In genomic region chr1:54545916-54546635, GRCh38 we compare ENCODE assay signal across 26 cellular contexts. TPM values are rescaled to one million over a fixed set of nuclear protein-coding genes. Genes with fewer than 3 reads are reported as not detected.
DNase-seq lines count a peak whose midpoint lies in the region; ATAC-seq, FAIRE-seq and TF ChIP-seq lines count a peak whose summit lies in the region.
"Had no signal": no experiment of that assay in that cellular context is flagged by ENCODE, and none has a peak within 500 bp of the region (broad histone marks: within the 10 kb centered on the region; RNA-seq: fewer than 3 reads in every experiment).

No MANE protein-coding gene starts in this region.

- H3K23me2 ChIP-seq in H1 (ENCODE audit: low read depth, low read length) = peaks cover 12% of the 10 kb centered on the region; the same call in 1 of the 2 replicates

- no peak overlapping the region for H3K4me3 Mint-ChIP-seq in progenitor cell of endocrine pancreas (ENCODE audit: low read depth)
- no peak overlapping the region for H3K4me3 Mint-ChIP-seq in activated CD4-positive, alpha-beta T cell treated with anti-CD3 and anti-CD28 coated beads, Interleukin-2, amount 10 ng/mL, durations not matched to agents 24 days and 14 days
- no peak overlapping the region for H3K4me3 Mint-ChIP-seq in natural killer cell treated with Interleukin-12 subunit alpha and Interleukin-12 subunit beta and Interleukin-15 and Interleukin-18, amount 100 ng/mL, for 72 hours
- H3K4me3 Mint-ChIP-seq: activated CD8-positive, alpha-beta T cell treated with anti-CD3 and anti-CD28 coated beads, Interleukin-2, amount 10 ng/mL, durations not matched to agents 7 days and 5 days; T-cell had no signal

- H2AFZ ChIP-seq in H1 (ENCODE audit: low read length) = no peak overlapping the region

- H3K4me1 ChIP-seq in H1 (replicated peaks in 1 of 4; ENCODE audit: control insufficient read depth in 3 of 4, insufficient read depth in 4 of 4, low read length in 3 of 4) = peaks cover 4 to 19% (median 11%) of the 10 kb centered on the region in 4 experiments

- no peak overlapping the region for H4K91ac ChIP-seq in H1 (replicated peaks; ENCODE audit: insufficient read length, low read length)

- in situ Hi-C loops in GM13976 (cut with MboI; ENCODE audit: low sequenced_read_pairs, unreplicated experiment) = no loop called here

- H3K4me3 ChIP-seq in H1 (ENCODE audit: extremely low read depth in 1 of 4, insufficient read depth in 2 of 4, low read depth in 3 of 4, low read length in 4 of 4) = no peak overlapping the region
- H3K4me3 ChIP-seq: Peyer's patch, right lobe of liver, SJSA1, stomach, tibial nerve had no signal

- no peak for TF ChIP-seq POLR2A in H1 (IDR thresholded peaks at IDR 0.05; ENCODE audit: control extremely low read depth in 1 of 2, low read depth in 2 of 2, low read length in 2 of 2)

- H3K79me1 ChIP-seq in H1 (ENCODE audit: low read depth, low read length) = peaks cover 2% of the 10 kb centered on the region; the same call in 1 of the 2 replicates

- no peaks in the 10 kb centered on the region for H3K79me2 ChIP-seq in H1 (ENCODE audit: control insufficient read depth in 1 of 2, insufficient read depth in 2 of 2, low read length in 2 of 2)

- POLR2A ChIA-PET in HEK293T (lab: Yijun Ruan, JAX) = interaction anchor here (1.2 kb wide), 1 partner anchor 15 kb away, joined by 3 read pairs; no protein-coding TSS in a partner anchor
- POLR2A ChIA-PET in H1 (lab: Charles Lee; ENCODE audit: partially characterized antibody) = interaction anchor here (0.6 kb wide), 1 partner anchor 12 kb away, joined by 3 read pairs; no protein-coding TSS in a partner anchor

- TF ChIP-seq RAD21 in H1 (IDR thresholded peaks at IDR 0.05 in 1 of 2, conservative IDR thresholded peaks at IDR 0.05 in 1 of 2; ENCODE audit: low read depth in 2 of 2, low read length in 2 of 2) = no peak

- H3K27me3 Mint-ChIP-seq in progenitor cell of endocrine pancreas = peaks cover 41% of the 10 kb centered on the region
- peaks cover 7% of the 10 kb centered on the region for H3K27me3 Mint-ChIP-seq in activated CD4-positive, alpha-beta T cell treated with anti-CD3 and anti-CD28 coated beads, Interleukin-2, amount 10 ng/mL, durations not matched to agents 24 days and 14 days
- no peaks in the 10 kb centered on the region for H3K27me3 Mint-ChIP-seq in natural killer cell treated with Interleukin-12 subunit alpha and Interleukin-12 subunit beta and Interleukin-15 and Interleukin-18, amount 100 ng/mL, for 72 hours

- H2BK12ac ChIP-seq in H1 (ENCODE audit: low read depth, low read length) = 0 out of 2 replicates have a peak overlapping the region, but pooled peaks have one; percentile 60

- no peak overlapping the region for H3K4me2 ChIP-seq in H1 (ENCODE audit: insufficient read depth in 1 of 2, low read depth in 2 of 2, low read length in 2 of 2)

- WGBS in H1 (ENCODE audit: extremely low coverage in 1 of 2, insufficient coverage in 1 of 2, insufficient read length in 1 of 2, insufficient replicate concordance in 2 of 2, low coverage in 1 of 2, low lambda C conversion rate in 2 of 2, missing lambda C conversion rate in 1 of 2), 2 experiments = 87% methylated on average over 11 of the region's 11 CpGs; no CpG with 5 or more reads in 1 of the 2 experiments

- H3K4ac ChIP-seq in H1 (replicated peaks; ENCODE audit: insufficient read length, low read depth, low read length) = no peak overlapping the region

- H4K8ac ChIP-seq in H1 (ENCODE audit: extremely low read depth, insufficient read depth, low read length) = no peak overlapping the region

- no peaks in the 10 kb centered on the region for H3K36me3 Mint-ChIP-seq in progenitor cell of endocrine pancreas (ENCODE audit: insufficient read depth)
- H3K36me3 Mint-ChIP-seq in activated CD4-positive, alpha-beta T cell treated with anti-CD3 and anti-CD28 coated beads, Interleukin-2, amount 10 ng/mL, durations not matched to agents 24 days and 14 days (ENCODE audit: low read depth) = no peaks in the 10 kb centered on the region
- no peaks in the 10 kb centered on the region for H3K36me3 Mint-ChIP-seq in natural killer cell treated with Interleukin-12 subunit alpha and Interleukin-12 subunit beta and Interleukin-15 and Interleukin-18, amount 100 ng/mL, for 72 hours
- H3K36me3 Mint-ChIP-seq: T-cell had no signal

- no peak overlapping the region for H2BK20ac ChIP-seq in H1 (ENCODE audit: low read length)

- intact Hi-C loops in activated CD4-positive, alpha-beta T cell treated with anti-CD3 and anti-CD28 coated beads, Interleukin-2, amount 10 ng/mL, durations not matched to agents 24 days and 14 days (cut with micrococcal nuclease) = no loop called here

- no peak for TF ChIP-seq EP300 in H1 (IDR thresholded peaks at IDR 0.05; ENCODE audit: borderline replicate concordance in 1 of 2, low read depth in 2 of 2, low read length in 2 of 2)

- no peak overlapping the region for H3K14ac ChIP-seq in H1 (ENCODE audit: insufficient read length)

- no peak overlapping the region for H2BK5ac ChIP-seq in H1 (ENCODE audit: low read depth, low read length)

- H3K18ac ChIP-seq in H1 (ENCODE audit: extremely low read depth, low read length) = no peak overlapping the region

- H3K27ac Mint-ChIP-seq in progenitor cell of endocrine pancreas = peak overlapping the region; percentile 45
- no peak overlapping the region for H3K27ac Mint-ChIP-seq in activated CD4-positive, alpha-beta T cell treated with anti-CD3 and anti-CD28 coated beads, Interleukin-2, amount 10 ng/mL, durations not matched to agents 24 days and 14 days
- no peak overlapping the region for H3K27ac Mint-ChIP-seq in natural killer cell treated with Interleukin-12 subunit alpha and Interleukin-12 subunit beta and Interleukin-15 and Interleukin-18, amount 100 ng/mL, for 72 hours
- H3K27ac Mint-ChIP-seq: activated CD8-positive, alpha-beta T cell treated with anti-CD3 and anti-CD28 coated beads, Interleukin-2, amount 10 ng/mL, durations not matched to agents 7 days and 5 days; T-cell had no signal

- no peaks in the 10 kb centered on the region for H3K36me3 ChIP-seq in H1 (ENCODE audit: control insufficient read depth in 2 of 4, insufficient read depth in 4 of 4, low read length in 3 of 4)
- H3K36me3 ChIP-seq: Peyer's patch, right lobe of liver, SJSA1, stomach, tibial nerve had no signal

- H3K9ac ChIP-seq in H1 (replicated peaks in 1 of 4; ENCODE audit: extremely low read depth in 1 of 4, low read depth in 3 of 4, low read length in 3 of 4) = no peak overlapping the region

- no peak overlapping the region for H3K56ac ChIP-seq in H1 (replicated peaks; ENCODE audit: insufficient read length, low read depth, low read length)

- no peak overlapping the region for H4K5ac ChIP-seq in H1 (ENCODE audit: insufficient read length, low read depth, low read length)

- H2AK5ac ChIP-seq in H1 (ENCODE audit: low read depth, low read length) = no peak overlapping the region; the same call in 1 of the 2 replicates

- H3K23ac ChIP-seq in H1 (ENCODE audit: insufficient read length) = no peak overlapping the region

- no peak for FAIRE-seq in H1 (lab: Jason Lieb, UNC)
- FAIRE-seq: D721Med, endometrium, kidney, TTC549 had no signal

- DNase-seq in GM13976 (ENCODE audit: low spot score) (peak; percentile 19), HEK293T (ENCODE audit: extremely low spot score) (peak; percentile 9), H1 (ENCODE audit: low read depth in 1 of 2, low spot score in 2 of 2) (no peak), progenitor cell of endocrine pancreas (ENCODE audit: low spot score, unreplicated experiment) (no peak), NCI-H2081 (lab: John Stamatoyannopoulos, UW) (no peak)
- no peak for DNase-seq in activated CD4-positive, alpha-beta T cell treated with anti-CD3 and anti-CD28 coated beads, Interleukin-2, amount 10 ng/mL, durations not matched to agents 24 days and 14 days
- DNase-seq in natural killer cell treated with Interleukin-12 subunit alpha and Interleukin-12 subunit beta and Interleukin-15 and Interleukin-18, amount 100 ng/mL, for 72 hours (ENCODE audit: low spot score) = no peak
- DNase-seq: activated CD4-positive, CD25-positive, alpha-beta regulatory T cell treated with anti-CD3 and anti-CD28 coated beads, Interleukin-2, amount 50 U/mL, for 72 hours; activated CD8-positive, alpha-beta T cell treated with anti-CD3 and anti-CD28 coated beads, Interleukin-2, amount 10 ng/mL, durations not matched to agents 7 days and 5 days; activated gamma-delta T cell; activated T-cell treated with anti-CD3 and anti-CD28 coated beads, Interleukin-2, amount 50 U/mL, for 1 hour; dermis blood vessel endothelial cell; kidney; NCI-H146; NCI-H510A treated with DMSO at 0.1 percent for 48 hours; stimulated activated CD4-positive, alpha-beta T cell treated with anti-CD3 and anti-CD28 coated beads, Interleukin-15, amount 100 ng/mL, for 24 hours; stomach; T-cell had no signal

- TF ChIP-seq CTCF in GM13976 (IDR thresholded peaks at IDR 0.05; ENCODE audit: borderline replicate concordance, control extremely low read depth, extremely low read depth, insufficient read depth, missing control alignments) (no peak), H1 (IDR thresholded peaks at IDR 0.05; ENCODE audit: control extremely low read depth in 1 of 3, insufficient read depth in 1 of 3, low read depth in 1 of 3, low read length in 3 of 3) (no peak), progenitor cell of endocrine pancreas (IDR thresholded peaks at IDR 0.05; ENCODE audit: unreplicated experiment) (no peak)

- no peaks in the 10 kb centered on the region for H3K9me3 Mint-ChIP-seq in progenitor cell of endocrine pancreas (ENCODE audit: low read depth)
- no peaks in the 10 kb centered on the region for H3K9me3 Mint-ChIP-seq in activated CD4-positive, alpha-beta T cell treated with anti-CD3 and anti-CD28 coated beads, Interleukin-2, amount 10 ng/mL, durations not matched to agents 24 days and 14 days
- H3K9me3 Mint-ChIP-seq in natural killer cell treated with Interleukin-12 subunit alpha and Interleukin-12 subunit beta and Interleukin-15 and Interleukin-18, amount 100 ng/mL, for 72 hours = no peaks in the 10 kb centered on the region
- H3K9me3 Mint-ChIP-seq: T-cell had no signal

- CTCF ChIA-PET in HEK293T (lab: Yijun Ruan, JAX) = interaction anchor here (0.6 kb wide), 1 partner anchor 121 kb away, joined by 3 read pairs; no protein-coding TSS in a partner anchor
- CTCF ChIA-PET in H1 (lab: Charles Lee; ENCODE audit: partially characterized antibody) = interaction anchor here (0.8 to 4.7 kb wide), 10 partner anchors 12 to 185 kb away, joined by 3 to 19 read pairs (median 6); no protein-coding TSS in a partner anchor

- H2BK15ac ChIP-seq in H1 (ENCODE audit: low read length) = no peak overlapping the region

- H2BK120ac ChIP-seq in H1 (replicated peaks; ENCODE audit: low read depth, low read length) = no peak overlapping the region

- no peak overlapping the region for H3K27ac ChIP-seq in H1 (ENCODE audit: low read depth, low read length)
- H3K27ac ChIP-seq: right lobe of liver, SJSA1 had no signal

- peaks cover 5% of the 10 kb centered on the region for H3K4me1 Mint-ChIP-seq in progenitor cell of endocrine pancreas (ENCODE audit: low read depth)
- H3K4me1 Mint-ChIP-seq in activated CD4-positive, alpha-beta T cell treated with anti-CD3 and anti-CD28 coated beads, Interleukin-2, amount 10 ng/mL, durations not matched to agents 24 days and 14 days = peaks cover 11% of the 10 kb centered on the region
- peaks cover 6 to 21% of the 10 kb centered on the region in 2 donors for H3K4me1 Mint-ChIP-seq in natural killer cell treated with Interleukin-12 subunit alpha and Interleukin-12 subunit beta and Interleukin-15 and Interleukin-18, amount 100 ng/mL, for 72 hours (ENCODE audit: low read depth in 2 of 2)

- no peaks in the 10 kb centered on the region for H3K27me3 ChIP-seq in H1 (replicated peaks in 1 of 4; ENCODE audit: control insufficient read depth in 3 of 4, extremely low read depth in 1 of 4, insufficient read depth in 3 of 4, low read length in 3 of 4)
- H3K27me3 ChIP-seq: Peyer's patch, right lobe of liver, SJSA1, stomach, tibial nerve had no signal

- H4K20me1 ChIP-seq in H1 (replicated peaks in 1 of 2; ENCODE audit: control insufficient read depth in 1 of 2, insufficient read depth in 2 of 2, low read length in 2 of 2) = no peaks in the 10 kb centered on the region

- H3K9me3 ChIP-seq in H1 (ENCODE audit: insufficient read depth in 2 of 2, low read depth in 1 of 2, low read length in 1 of 2) = no peaks in the 10 kb centered on the region
- H3K9me3 ChIP-seq: Peyer's patch, right lobe of liver, SJSA1, stomach, tibial nerve had no signal

- no peak for ATAC-seq in HG02885 (IDR thresholded peaks at IDR 0.05; ENCODE audit: poor library complexity, unreplicated experiment)
- no peak for ATAC-seq in natural killer cell treated with Interleukin-12 subunit alpha and Interleukin-12 subunit beta and Interleukin-15 and Interleukin-18, amount 100 ng/mL, for 72 hours
- ATAC-seq: activated CD8-positive, alpha-beta T cell treated with anti-CD3 and anti-CD28 coated beads, Interleukin-2, amount 10 ng/mL, durations not matched to agents 7 days and 5 days; T-cell had no signal

RNA-seq across cellular contexts. Expression of gene ACOT11, which starts 2.0 kb away (rescaled TPM):
- 3.5 and 3.8 TPM in 2 replicates for total RNA-seq in H1 (2021; fragmentation: NEBNext Ultra II Directional; extraction: Animal tissue kit (Norgen Biotek cat#: 25700))
- polyA plus RNA-seq in H1 (2011; rRNA removed) = 4.5 and 5.6 TPM in 2 replicates
- 4.2 TPM for polyA plus RNA-seq in H1 (2011; cell fraction: cytosol; rRNA removed)
- polyA plus RNA-seq in H1 (2011; cell fraction: nucleus; rRNA removed) = 9.9 TPM
- polyA plus RNA-seq in H1 (2012, experiment 1 of 2) = 2.9 to 4.1 TPM (median 3.4 TPM) in 4 replicates
- polyA plus RNA-seq in H1 (2012, experiment 2 of 2) = 3.2 TPM
- 2.8 TPM for polyA plus RNA-seq in H1 (2013, experiment 1 of 2)
- polyA plus RNA-seq in H1 (2013, experiment 2 of 2) = 2.5 TPM
- polyA minus RNA-seq in H1 (2011; rRNA and poly(A)+ RNA removed) = 6.1 and 6.3 TPM in 2 replicates
- polyA minus RNA-seq in H1 (2011; cell fraction: cytosol; rRNA and poly(A)+ RNA removed) = 1.8 TPM
- polyA minus RNA-seq in H1 (2011; cell fraction: nucleus; rRNA and poly(A)+ RNA removed) = 8.7 TPM
- 1.7 and 2.2 TPM in 2 replicates for total RNA-seq in progenitor cell of endocrine pancreas
- total RNA-seq in activated CD4-positive, alpha-beta T cell treated with anti-CD3 and anti-CD28 coated beads, Interleukin-2, amount 10 ng/mL, durations not matched to agents 24 days and 14 days = 1.3 and 1.6 TPM in 2 replicates
- total RNA-seq in natural killer cell treated with Interleukin-12 subunit alpha and Interleukin-12 subunit beta and Interleukin-15 and Interleukin-18, amount 100 ng/mL, for 72 hours = under 1 TPM; 0.33 to 0.52 TPM

Comparison
In these comparisons a context has a peak if more than half of its experiments do, and no peak if none do; other contexts are left out.
1. DNase-seq: peak in GM13976 (single experiment) and HEK293T (single experiment); none in H1 (0 of 2), progenitor cell of endocrine pancreas (single experiment), activated CD4-positive, alpha-beta T cell treated with anti-CD3 and anti-CD28 coated beads, Interleukin-2, amount 10 ng/mL, durations not matched to agents 24 days and 14 days (single experiment), natural killer cell treated with Interleukin-12 subunit alpha and Interleukin-12 subunit beta and Interleukin-15 and Interleukin-18, amount 100 ng/mL, for 72 hours (single experiment) and NCI-H2081 (0 of 2).